ENCODE assay signal across 10 cellular contexts in the genomic region with DNA sequence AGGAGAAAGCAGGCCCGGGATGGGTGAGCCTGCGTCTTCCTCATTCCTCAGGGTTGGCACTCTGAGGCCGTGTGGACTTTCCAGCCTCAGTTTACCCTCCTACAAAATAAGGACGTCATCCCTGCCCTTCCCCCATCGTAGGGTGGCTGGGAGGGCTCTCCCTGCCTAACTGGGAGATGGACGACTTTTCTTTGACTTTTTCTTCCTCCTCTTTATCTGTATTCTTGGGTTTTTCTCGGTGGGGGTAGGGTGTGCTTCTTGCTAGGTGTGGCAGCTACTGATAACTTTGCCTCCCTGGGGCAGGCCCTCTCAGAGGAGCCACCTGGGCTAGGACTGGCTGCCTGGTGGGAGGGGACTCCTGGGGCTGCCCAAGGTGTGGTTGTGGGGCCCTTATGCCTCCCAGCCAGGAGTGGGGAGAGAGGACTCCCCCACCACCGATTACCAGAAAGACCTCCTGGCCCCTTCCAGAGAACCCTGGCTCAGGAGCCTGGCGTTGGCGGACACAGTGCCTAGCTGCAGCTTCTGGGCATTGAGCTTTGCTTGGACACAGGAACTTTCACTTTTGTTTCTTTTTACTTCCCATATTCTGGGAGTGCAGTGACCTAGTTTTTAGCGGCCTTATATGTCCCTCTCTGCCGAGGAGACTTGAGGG.
DNase-seq lines count a peak whose midpoint lies in the region; ATAC-seq, FAIRE-seq and TF ChIP-seq lines count a peak whose summit lies in the region.
"Had no signal": no experiment of that assay in that cellular context is flagged by ENCODE, and none has a peak within 500 bp of the region (broad histone marks: within the 10 kb centered on the region; RNA-seq: fewer than 3 reads in every experiment).

No MANE protein-coding gene starts in this region.

- DNase-seq in GM18507 (ENCODE audit: extremely low spot score, insufficient read length, low read depth) (no peak), SKM-1 treated with dmso at 0.1 percent for 144 hours (lab: John Stamatoyannopoulos, UW; ENCODE audit: unreplicated experiment) (peak; percentile 40), fibroblast of peridontal ligament (ENCODE audit: extremely low read depth) (peak; percentile 53), SHP77 treated with DMSO at 0.1 percent for 48 hours (lab: John Stamatoyannopoulos, UW) (no peak), cerebellar cortex (ENCODE audit: low spot score) (no peak)
- DNase-seq: stimulated activated CD4-positive, alpha-beta T cell treated with anti-CD3 and anti-CD28 coated beads, Interleukin-4, amount 100 ng/mL, for 1 hour had no signal

- H3K27ac ChIP-seq in parathyroid adenoma = peak overlapping the region; percentile 32

- FAIRE-seq in GM18507 (lab: Jason Lieb, UNC) = peak; percentile 45
- FAIRE-seq: G401.6 had no signal

- H3K9ac ChIP-seq in parathyroid adenoma = no peak overlapping the region

- no peaks in the 10 kb centered on the region for H3K4me1 ChIP-seq in parathyroid adenoma

- ATAC-seq in GM21786 (IDR thresholded peaks at IDR 0.05; ENCODE audit: unreplicated experiment) (no peak), GM18498 (IDR thresholded peaks at IDR 0.05; ENCODE audit: unreplicated experiment) (no peak)

- H3K4me3 ChIP-seq in parathyroid adenoma (ENCODE audit: low read depth, low read length) = no peak overlapping the region

- H3K27me3 ChIP-seq in parathyroid adenoma (ENCODE audit: control insufficient read depth, insufficient read depth, low read length) = no peaks in the 10 kb centered on the region

- no peak for TF ChIP-seq CTCF in parathyroid adenoma (IDR thresholded peaks at IDR 0.05)

- H3K9me3 ChIP-seq in parathyroid adenoma (ENCODE audit: control insufficient read depth, low read length) = no peaks in the 10 kb centered on the region

- no peak overlapping the region for H2AFZ ChIP-seq in parathyroid adenoma

- no peaks in the 10 kb centered on the region for H3K79me2 ChIP-seq in parathyroid adenoma

- peak overlapping the region; percentile 30 for H3K4me2 ChIP-seq in parathyroid adenoma (ENCODE audit: low read length)

- no peaks in the 10 kb centered on the region for H3K36me3 ChIP-seq in parathyroid adenoma (ENCODE audit: control insufficient read depth, insufficient read depth, low read length)

Comparison
In these comparisons a context has a peak if more than half of its experiments do, and no peak if none do; other contexts are left out.
1. DNase-seq: peak in SKM-1 treated with dmso at 0.1 percent for 144 hours (single experiment) and fibroblast of peridontal ligament (single experiment); none in GM18507 (single experiment), SHP77 treated with DMSO at 0.1 percent for 48 hours (single experiment) and cerebellar cortex (single experiment).